Comparison of ENCODE assay signal across 1 cellular context in genomic region chr3:195162033-195162669, GRCh38.
A peak's percentile ranks its signal among the peaks of the same experiment; 100 is the strongest.
TF ChIP-seq lines count a peak whose summit lies in the region.

No MANE protein-coding gene starts in this region.

TF ChIP-seq in HepG2, 621 proteins besides CTCF, POLR2A, EP300 and RAD21 (continued from another document and continues in another):
- TF ChIP-seq ZNF264 (CRISPR knock-in tag; IDR thresholded peaks at IDR 0.05): peak; percentile 72
- TF ChIP-seq ATF7 (IDR thresholded peaks at IDR 0.05): no peak
- TF ChIP-seq ATF7 (CRISPR knock-in tag; IDR thresholded peaks at IDR 0.05): peak; percentile 45; the same call in 1 of the 2 replicates
- TF ChIP-seq ZNF18 (CRISPR knock-in tag; IDR thresholded peaks at IDR 0.05; ENCODE audit: insufficient replicate concordance): peak; percentile 64
- peak; percentile 97 for TF ChIP-seq HNF4A (CRISPR knock-in tag; IDR thresholded peaks at IDR 0.05)
- TF ChIP-seq PATZ1 (CRISPR knock-in tag; IDR thresholded peaks at IDR 0.05): peak; percentile 97
- peak; percentile 86; the same call in 1 of the 2 replicates for TF ChIP-seq MAF1 (CRISPR knock-in tag; IDR thresholded peaks at IDR 0.05; ENCODE audit: borderline replicate concordance)
- peak; percentile 87; the same call in 1 of the 2 replicates for TF ChIP-seq ATF2 (CRISPR knock-in tag; IDR thresholded peaks at IDR 0.05)
- TF ChIP-seq MXD4 (CRISPR knock-in tag; IDR thresholded peaks at IDR 0.05): 0 out of 2 replicates have a peak, but pooled peaks have one; percentile 24
- no peak for TF ChIP-seq DNMT3B (CRISPR knock-in tag; conservative IDR thresholded peaks at IDR 0.05)
- peak; percentile 71; the same call in 1 of the 2 replicates for TF ChIP-seq SATB2 (CRISPR knock-in tag; IDR thresholded peaks at IDR 0.05)
- peak; percentile 96 for TF ChIP-seq TBX2 (CRISPR knock-in tag; IDR thresholded peaks at IDR 0.05; ENCODE audit: borderline replicate concordance)
- peak; percentile 44 for TF ChIP-seq CBX1 (IDR thresholded peaks at IDR 0.05; ENCODE audit: low read depth)
- TF ChIP-seq ZBTB43 (CRISPR knock-in tag; conservative IDR thresholded peaks at IDR 0.05): peak; percentile 87; the same call in 1 of the 2 replicates
- peak; percentile 74 for TF ChIP-seq ZMYM3 (CRISPR knock-in tag; IDR thresholded peaks at IDR 0.05)
- TF ChIP-seq ZNF746 (CRISPR knock-in tag; IDR thresholded peaks at IDR 0.05): peak; percentile 59; the same call in 1 of the 2 replicates
- peak; percentile 22 for TF ChIP-seq TBL1XR1 (IDR thresholded peaks at IDR 0.05; ENCODE audit: borderline replicate concordance, low read length, partially characterized antibody)
- TF ChIP-seq PHF8 (CRISPR knock-in tag; IDR thresholded peaks at IDR 0.05): peak; percentile 65
- no peak for TF ChIP-seq CREBL2 (CRISPR knock-in tag; IDR thresholded peaks at IDR 0.05; ENCODE audit: borderline replicate concordance)
- TF ChIP-seq ZNF709 (CRISPR knock-in tag; IDR thresholded peaks at IDR 0.05): peak; percentile 68
- peak; percentile 80; the same call in 1 of the 2 replicates for TF ChIP-seq ZFP1 (CRISPR knock-in tag; IDR thresholded peaks at IDR 0.05)
- peak; percentile 66 for TF ChIP-seq TCF7 (IDR thresholded peaks at IDR 0.05; ENCODE audit: low read depth)
- TF ChIP-seq ATF3 (CRISPR knock-in tag; IDR thresholded peaks at IDR 0.05): no peak
- TF ChIP-seq ZNF747 (CRISPR knock-in tag; IDR thresholded peaks at IDR 0.05; ENCODE audit: borderline replicate concordance): 0 out of 2 replicates have a peak, but pooled peaks have one; percentile 23
- TF ChIP-seq CENPX (CRISPR knock-in tag; IDR thresholded peaks at IDR 0.05): no peak
- 0 out of 2 replicates have a peak, but pooled peaks have one; percentile 30 for TF ChIP-seq ZBTB44 (CRISPR knock-in tag; IDR thresholded peaks at IDR 0.05)
- TF ChIP-seq FOXP4 (CRISPR knock-in tag; IDR thresholded peaks at IDR 0.05): peak; percentile 97
- TF ChIP-seq SIX4 (CRISPR knock-in tag; IDR thresholded peaks at IDR 0.05): 0 out of 2 replicates have a peak, but pooled peaks have one; percentile 56
- TF ChIP-seq AKNA (CRISPR knock-in tag; IDR thresholded peaks at IDR 0.05; ENCODE audit: borderline replicate concordance): no peak
- peak; percentile 72; the same call in 1 of the 2 replicates for TF ChIP-seq AFF4 (CRISPR knock-in tag; IDR thresholded peaks at IDR 0.05)
- peak; percentile 73 for TF ChIP-seq POLR2G (IDR thresholded peaks at IDR 0.05; ENCODE audit: low read depth, low read length)
- no peak for TF ChIP-seq SOX13 (IDR thresholded peaks at IDR 0.05)
- peak in 1 of 2 experiments; percentile 90; a peak in 2 of 4 replicates for TF ChIP-seq SOX13 (CRISPR knock-in tag; conservative IDR thresholded peaks at IDR 0.05 in 1 of 2, IDR thresholded peaks at IDR 0.05 in 1 of 2)
- peak; percentile 80 for TF ChIP-seq ZNF614 (CRISPR knock-in tag; IDR thresholded peaks at IDR 0.05; ENCODE audit: borderline replicate concordance)
- TF ChIP-seq KAT8 (CRISPR knock-in tag; IDR thresholded peaks at IDR 0.05): peak; percentile 80
- TF ChIP-seq ZBTB37 (CRISPR knock-in tag; IDR thresholded peaks at IDR 0.05): peak; percentile 90
- 0 out of 2 replicates have a peak, but pooled peaks have one; percentile 41 for TF ChIP-seq REPIN1 (CRISPR knock-in tag; IDR thresholded peaks at IDR 0.05; ENCODE audit: borderline replicate concordance, low read depth)
